Comparison of ENCODE assay signal across 2 cellular contexts in the genomic region with DNA sequence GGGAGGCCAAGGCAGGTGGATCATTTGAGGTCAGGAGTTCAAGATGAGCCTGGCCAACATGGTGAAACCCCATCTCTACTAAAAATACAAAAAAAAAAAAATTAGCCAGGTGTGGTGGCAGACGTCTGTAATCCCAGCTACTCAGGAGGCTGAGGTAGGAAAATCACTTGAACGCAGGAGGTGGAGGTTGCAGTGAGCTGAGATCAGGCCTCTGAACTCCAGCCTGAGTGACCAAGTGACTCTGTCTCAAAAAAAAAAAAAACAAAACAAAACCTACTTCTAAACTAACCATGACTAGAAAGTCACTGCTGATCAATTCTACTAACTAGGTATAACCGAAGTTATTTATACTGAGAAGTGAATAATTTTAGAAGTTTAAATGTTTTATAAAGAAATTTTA.
TF ChIP-seq lines count a peak whose summit lies in the region.

No MANE protein-coding gene starts in this region.

TF ChIP-seq in HEK293, 187 proteins besides CTCF, POLR2A, EP300 and RAD21:
- TF ChIP-seq, protein P1, sequence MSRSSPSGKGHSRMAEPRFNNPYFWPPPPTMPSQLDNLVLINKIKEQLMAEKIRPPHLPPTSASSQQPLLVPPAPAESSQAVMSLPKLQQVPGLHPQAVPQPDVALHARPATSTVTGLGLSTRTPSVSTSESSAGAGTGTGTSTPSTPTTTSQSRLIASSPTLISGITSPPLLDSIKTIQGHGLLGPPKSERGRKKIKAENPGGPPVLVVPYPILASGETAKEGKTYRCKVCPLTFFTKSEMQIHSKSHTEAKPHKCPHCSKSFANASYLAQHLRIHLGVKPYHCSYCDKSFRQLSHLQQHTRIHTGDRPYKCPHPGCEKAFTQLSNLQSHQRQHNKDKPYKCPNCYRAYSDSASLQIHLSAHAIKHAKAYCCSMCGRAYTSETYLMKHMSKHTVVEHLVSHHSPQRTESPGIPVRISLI (tag by site-specific recombination; IDR thresholded peaks at IDR 0.05): peak; percentile 88
- peak; percentile 11; the same call in 1 of the 2 replicates for TF ChIP-seq SP7 (tag by site-specific recombination; IDR thresholded peaks at IDR 0.05)

TF ChIP-seq in K562, 482 proteins besides CTCF, POLR2A, EP300 and RAD21:
- TF ChIP-seq, protein P2, sequence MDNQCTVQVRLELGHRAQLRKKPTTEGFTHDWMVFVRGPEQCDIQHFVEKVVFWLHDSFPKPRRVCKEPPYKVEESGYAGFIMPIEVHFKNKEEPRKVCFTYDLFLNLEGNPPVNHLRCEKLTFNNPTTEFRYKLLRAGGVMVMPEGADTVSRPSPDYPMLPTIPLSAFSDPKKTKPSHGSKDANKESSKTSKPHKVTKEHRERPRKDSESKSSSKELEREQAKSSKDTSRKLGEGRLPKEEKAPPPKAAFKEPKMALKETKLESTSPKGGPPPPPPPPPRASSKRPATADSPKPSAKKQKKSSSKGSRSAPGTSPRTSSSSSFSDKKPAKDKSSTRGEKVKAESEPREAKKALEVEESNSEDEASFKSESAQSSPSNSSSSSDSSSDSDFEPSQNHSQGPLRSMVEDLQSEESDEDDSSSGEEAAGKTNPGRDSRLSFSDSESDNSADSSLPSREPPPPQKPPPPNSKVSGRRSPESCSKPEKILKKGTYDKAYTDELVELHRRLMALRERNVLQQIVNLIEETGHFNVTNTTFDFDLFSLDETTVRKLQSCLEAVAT (IDR thresholded peaks at IDR 0.05): 0 out of 4 replicates have a peak, but pooled peaks of 1 of the 2 experiments have one; percentile 19
- TF ChIP-seq, protein P3, sequence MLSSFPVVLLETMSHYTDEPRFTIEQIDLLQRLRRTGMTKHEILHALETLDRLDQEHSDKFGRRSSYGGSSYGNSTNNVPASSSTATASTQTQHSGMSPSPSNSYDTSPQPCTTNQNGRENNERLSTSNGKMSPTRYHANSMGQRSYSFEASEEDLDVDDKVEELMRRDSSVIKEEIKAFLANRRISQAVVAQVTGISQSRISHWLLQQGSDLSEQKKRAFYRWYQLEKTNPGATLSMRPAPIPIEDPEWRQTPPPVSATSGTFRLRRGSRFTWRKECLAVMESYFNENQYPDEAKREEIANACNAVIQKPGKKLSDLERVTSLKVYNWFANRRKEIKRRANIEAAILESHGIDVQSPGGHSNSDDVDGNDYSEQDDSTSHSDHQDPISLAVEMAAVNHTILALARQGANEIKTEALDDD (IDR thresholded peaks at IDR 0.05): peak; percentile 52
- TF ChIP-seq POLR2B (IDR thresholded peaks at IDR 0.05; ENCODE audit: low read depth, partially characterized antibody): peak; percentile 15
